Comparison of ENCODE assay signal across 8 cellular contexts in genomic region chr1:54403808-54404261, GRCh38. TPM values are rescaled to one million over a fixed set of nuclear protein-coding genes. Genes with fewer than 3 reads are reported as not detected.
DNase-seq lines count a peak whose midpoint lies in the region; ATAC-seq and TF ChIP-seq lines count a peak whose summit lies in the region.

No MANE protein-coding gene starts in this region.

- H3K4me3 Mint-ChIP-seq in activated T-cell treated with anti-CD3 and anti-CD28 coated beads, Interleukin-2, amount 50 U/mL, for 24 hours: peak overlapping the region; percentile 81

- H3K4me1 ChIP-seq in iPS-18a (ENCODE audit: control insufficient read depth, low read depth, low read length): peaks cover 32% of the 10 kb centered on the region
- H3K4me1 ChIP-seq in suprapubic skin: peaks cover 48% of the 10 kb centered on the region

- no peak for TF ChIP-seq POLR2A in suprapubic skin (IDR thresholded peaks at IDR 0.05)

- TF ChIP-seq CTCF in WERI-Rb-1 (IDR thresholded peaks at IDR 0.05; ENCODE audit: low read depth, low read length): no peak
- TF ChIP-seq CTCF in suprapubic skin (IDR thresholded peaks at IDR 0.05): no peak

- peaks cover 77% of the 10 kb centered on the region for H3K4me1 Mint-ChIP-seq in activated T-cell treated with anti-CD3 and anti-CD28 coated beads, Interleukin-2, amount 50 U/mL, for 24 hours (ENCODE audit: low read depth)

- peak overlapping the region; percentile 78 for H3K27ac Mint-ChIP-seq in activated T-cell treated with anti-CD3 and anti-CD28 coated beads, Interleukin-2, amount 50 U/mL, for 24 hours

- H3K27me3 ChIP-seq in WERI-Rb-1 (ENCODE audit: insufficient read depth, low read depth, severe bottlenecking): no peaks in the 10 kb centered on the region
- no peaks in the 10 kb centered on the region for H3K27me3 ChIP-seq in iPS-18a (ENCODE audit: control insufficient read depth, insufficient read depth, low read length)
- no peaks in the 10 kb centered on the region for H3K27me3 ChIP-seq in suprapubic skin

- H3K9me3 Mint-ChIP-seq in activated T-cell treated with anti-CD3 and anti-CD28 coated beads, Interleukin-2, amount 50 U/mL, for 24 hours: no peaks in the 10 kb centered on the region

- H3K9ac ChIP-seq in iPS-18a (ENCODE audit: low read length): no peak overlapping the region

- no peak for ATAC-seq in GM18517 (IDR thresholded peaks at IDR 0.05; ENCODE audit: unreplicated experiment)

- H3K9me3 ChIP-seq in WERI-Rb-1 (ENCODE audit: severe bottlenecking): no peaks in the 10 kb centered on the region
- H3K9me3 ChIP-seq in iPS-18a (ENCODE audit: control insufficient read depth, low read depth, low read length): no peaks in the 10 kb centered on the region
- H3K9me3 ChIP-seq in suprapubic skin: no peaks in the 10 kb centered on the region

- H3K4me3 ChIP-seq in WERI-Rb-1 (ENCODE audit: low read depth, low read length) (peak overlapping the region; percentile 79), iPS-18a (ENCODE audit: low read length) (peak overlapping the region; percentile 85), suprapubic skin (peak overlapping the region; percentile 100)

- no peak for DNase-seq in activated T-cell treated with anti-CD3 and anti-CD28 coated beads, Interleukin-2, amount 50 U/mL, for 24 hours
- no peak for DNase-seq in activated T-cell treated with anti-CD3 and anti-CD28 coated beads, Interleukin-2, amount 50 U/mL, for 1 hour
- DNase-seq in WERI-Rb-1 (no peak), suprapubic skin (ENCODE audit: low spot score in 2 of 2) (no peak), GOT3 (lab: John Stamatoyannopoulos, UW) (no peak), GM19238 (ENCODE audit: insufficient read length, low spot score) (no peak)

- H3K36me3 ChIP-seq in WERI-Rb-1 (peaks cover 65% of the 10 kb centered on the region), iPS-18a (ENCODE audit: control insufficient read depth, low read depth, low read length) (peaks cover 47% of the 10 kb centered on the region), suprapubic skin (peaks cover 27% of the 10 kb centered on the region)

- peaks cover 55% of the 10 kb centered on the region for H3K36me3 Mint-ChIP-seq in activated T-cell treated with anti-CD3 and anti-CD28 coated beads, Interleukin-2, amount 50 U/mL, for 24 hours (ENCODE audit: low read depth)

- no peak for TF ChIP-seq EP300 in suprapubic skin (IDR thresholded peaks at IDR 0.05)

- no peaks in the 10 kb centered on the region for H3K27me3 Mint-ChIP-seq in activated T-cell treated with anti-CD3 and anti-CD28 coated beads, Interleukin-2, amount 50 U/mL, for 24 hours

- WGBS in suprapubic skin: 40% methylated on average over 7 of the region's 10 CpGs

- peak overlapping the region; percentile 83 for H3K27ac ChIP-seq in WERI-Rb-1
- no peak overlapping the region for H3K27ac ChIP-seq in iPS-18a (ENCODE audit: low read length)
- no peak overlapping the region for H3K27ac ChIP-seq in suprapubic skin

RNA-seq across cellular contexts. Expression of gene SSBP3, which starts 2.4 kb away (rescaled TPM):
- total RNA-seq in suprapubic skin: 10 to 100 TPM; 26.4 to 49.5 (median 37.1) TPM
